8 cellular contexts compared by ENCODE assay signal in genomic region chr1:205756552-205756951, GRCh38.
"Had no signal": no experiment of that assay in that cellular context is flagged by ENCODE, and none has a peak within 500 bp of the region (broad histone marks: within the 10 kb centered on the region; RNA-seq: fewer than 3 reads in every experiment).

No MANE protein-coding gene starts in this region.

- H3K9me3 ChIP-seq: HAP-1 had no signal

- DNase-seq: GM23248, GOT3, H7, H9, HCEC 1CT, HFFc6 had no signal

- H3K4me3 ChIP-seq: GM23248, GM23338, HAP-1 had no signal

- H3K4me1 ChIP-seq: HAP-1 had no signal

- H3K27ac ChIP-seq: GM23248 had no signal

- H3K36me3 ChIP-seq: HAP-1 had no signal
